In the genomic region with DNA sequence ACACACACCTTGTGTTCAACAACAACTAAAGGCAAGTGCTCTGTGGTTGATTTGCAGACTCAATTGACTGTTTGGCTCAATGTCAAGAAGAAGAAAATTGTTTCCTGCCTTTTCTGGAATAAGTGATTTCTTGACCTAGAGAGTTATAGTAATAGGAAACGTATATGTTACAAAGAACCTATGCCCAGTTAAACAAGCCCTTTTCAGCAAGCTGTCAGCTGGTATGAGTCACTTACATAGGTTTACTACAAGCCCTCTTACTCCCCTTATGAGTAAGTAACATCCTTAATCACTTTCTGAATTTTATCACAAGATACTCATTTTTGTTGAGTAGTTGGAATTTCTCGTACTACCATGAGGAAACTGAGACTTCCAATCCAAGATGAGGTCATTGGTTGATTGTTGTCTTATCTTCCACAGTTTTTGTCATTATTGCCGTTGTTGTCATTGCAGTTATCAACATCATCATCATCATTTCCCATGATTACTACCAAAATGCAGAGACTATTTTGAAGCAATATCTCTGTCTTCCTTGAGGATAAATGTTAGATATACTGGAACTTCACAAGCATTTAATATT, we compare ENCODE assay signal across 15 cellular contexts.
DNase-seq lines count a peak whose midpoint lies in the region; ATAC-seq and TF ChIP-seq lines count a peak whose summit lies in the region.
"Had no signal": no experiment of that assay in that cellular context is flagged by ENCODE, and none has a peak within 500 bp of the region (broad histone marks: within the 10 kb centered on the region; RNA-seq: fewer than 3 reads in every experiment).

No MANE protein-coding gene starts in this region.

- DNase-seq in ELR (ENCODE audit: low read depth) (peak; percentile 51), amniotic epithelial cell (ENCODE audit: low read depth) (peak; percentile 70), dorsolateral prefrontal cortex (no peak), GM19240 (ENCODE audit: insufficient read length, low spot score) (no peak)
- no peak for DNase-seq in effector memory CD4-positive, alpha-beta T cell
- DNase-seq in effector memory CD8-positive, alpha-beta T cell, result no peak
- DNase-seq: activated CD4-positive, alpha-beta T cell treated with anti-CD3 and anti-CD28 coated beads, Interleukin-2, amount 50 U/mL, for 48 hours; H9; NCI-H446; nucleus accumbens; stimulated activated CD4-positive, alpha-beta T cell treated with anti-CD3 and anti-CD28 coated beads, Interleukin-4, amount 100 ng/mL, for 1 hour; testis had no signal

- H3K4me1 Mint-ChIP-seq in effector memory CD8-positive, alpha-beta T cell (ENCODE audit: low read depth in 2 of 2), result no peaks in the 10 kb centered on the region

- H3K27me3 Mint-ChIP-seq in effector memory CD8-positive, alpha-beta T cell, result peaks cover 12 to 25% of the 10 kb centered on the region in 2 donors

- H3K36me3 ChIP-seq in effector memory CD4-positive, alpha-beta T cell (ENCODE audit: control insufficient read depth, insufficient read depth, low read length), result no peaks in the 10 kb centered on the region
- H3K36me3 ChIP-seq: BLaER1 treated with 17β-estradiol and CSF1 and Interleukin-3, amounts not matched to agents 10 nM and 100 nM had no signal

- no peaks in the 10 kb centered on the region for H3K36me3 Mint-ChIP-seq in effector memory CD8-positive, alpha-beta T cell (ENCODE audit: insufficient read depth)

- intact Hi-C loops in dorsolateral prefrontal cortex (cut with DNase I), result no loop called here

- H3K9me3 Mint-ChIP-seq in effector memory CD8-positive, alpha-beta T cell, result no peaks in the 10 kb centered on the region
- H3K9me3 Mint-ChIP-seq: H9 had no signal

- H3K27me3 ChIP-seq in effector memory CD4-positive, alpha-beta T cell (replicated peaks; ENCODE audit: control insufficient read depth, insufficient read depth, low read length, poor library complexity, severe bottlenecking), result no peaks in the 10 kb centered on the region
- H3K27me3 ChIP-seq in dorsolateral prefrontal cortex, result no peaks in the 10 kb centered on the region
- H3K27me3 ChIP-seq: BLaER1 treated with 17β-estradiol and CSF1 and Interleukin-3, amounts not matched to agents 10 nM and 100 nM; testis had no signal

- H3K27ac Mint-ChIP-seq in effector memory CD8-positive, alpha-beta T cell, result no peak overlapping the region
- H3K27ac Mint-ChIP-seq: H9 had no signal

- no peak overlapping the region for H3K4me3 ChIP-seq in effector memory CD4-positive, alpha-beta T cell (ENCODE audit: insufficient read depth, low read depth, low read length, poor library complexity, severe bottlenecking)
- H3K4me3 ChIP-seq in dorsolateral prefrontal cortex, result no peak overlapping the region
- H3K4me3 ChIP-seq: BLaER1 treated with 17β-estradiol and CSF1 and Interleukin-3, amounts not matched to agents 10 nM and 100 nM; testis had no signal

- no peak overlapping the region for H3K27ac ChIP-seq in effector memory CD4-positive, alpha-beta T cell (ENCODE audit: insufficient read depth, low read length, poor library complexity, severe bottlenecking)
- no peak overlapping the region for H3K27ac ChIP-seq in dorsolateral prefrontal cortex
- H3K27ac ChIP-seq: BLaER1 treated with 17β-estradiol and CSF1 and Interleukin-3, amounts not matched to agents 10 nM and 100 nM; testis had no signal

- no peaks in the 10 kb centered on the region for H3K9me3 ChIP-seq in effector memory CD4-positive, alpha-beta T cell (ENCODE audit: control insufficient read depth, low read length)
- H3K9me3 ChIP-seq: testis had no signal

- peak; percentile 44 for ATAC-seq in GM19035 (IDR thresholded peaks at IDR 0.05; ENCODE audit: unreplicated experiment)
- peak; percentile 50 for ATAC-seq in HG03045 (IDR thresholded peaks at IDR 0.05; ENCODE audit: unreplicated experiment)
- ATAC-seq in effector memory CD8-positive, alpha-beta T cell (replicated peaks), result no peak

- H3K4me3 Mint-ChIP-seq in effector memory CD8-positive, alpha-beta T cell, result no peak overlapping the region
- H3K4me3 Mint-ChIP-seq: H9 had no signal

- no peaks in the 10 kb centered on the region for H3K4me1 ChIP-seq in effector memory CD4-positive, alpha-beta T cell (ENCODE audit: control insufficient read depth, insufficient read depth, low read length, poor library complexity, severe bottlenecking)
- H3K4me1 ChIP-seq: testis had no signal

- TF ChIP-seq CTCF in dorsolateral prefrontal cortex (IDR thresholded peaks at IDR 0.05 in 54 of 56, conservative IDR thresholded peaks at IDR 0.05 in 2 of 56; ENCODE audit: low read depth in 1 of 56, partially characterized antibody in 56 of 56), result no peak

Comparison
In these comparisons a context has a peak if more than half of its experiments do, and no peak if none do; other contexts are left out.
1. DNase-seq: peak in ELR (single experiment) and amniotic epithelial cell (single experiment); none in effector memory CD4-positive, alpha-beta T cell (0 of 3), dorsolateral prefrontal cortex (0 of 10), effector memory CD8-positive, alpha-beta T cell (0 of 3) and GM19240 (single experiment).